In the genomic region with DNA sequence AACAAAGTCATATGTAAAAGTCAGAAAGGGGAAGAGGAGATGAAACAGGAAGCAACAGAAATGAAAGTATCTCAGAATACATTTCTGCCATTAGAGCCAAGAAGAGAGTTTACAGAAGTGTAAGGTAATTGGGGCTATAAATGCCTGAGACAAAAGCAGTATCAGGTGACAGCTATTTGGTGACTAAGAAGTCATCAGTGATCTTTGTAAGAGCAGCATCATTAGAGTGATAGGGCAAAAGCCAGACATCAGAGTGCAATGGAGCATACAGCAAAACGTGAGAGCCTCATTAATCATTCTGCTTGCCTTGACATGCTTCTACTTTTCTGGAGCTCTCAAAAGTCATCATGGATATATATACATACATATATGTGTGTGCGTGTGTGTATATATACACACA, we compare ENCODE assay signal across 19 cellular contexts.
DNase-seq lines count a peak whose midpoint lies in the region; ATAC-seq, FAIRE-seq and TF ChIP-seq lines count a peak whose summit lies in the region.
"Had no signal": no experiment of that assay in that cellular context is flagged by ENCODE, and none has a peak within 500 bp of the region (broad histone marks: within the 10 kb centered on the region; RNA-seq: fewer than 3 reads in every experiment).

No MANE protein-coding gene starts in this region.

- TF ChIP-seq CTCF in MM.1S (IDR thresholded peaks at IDR 0.05; ENCODE audit: low read length), result no peak
- no peak for TF ChIP-seq CTCF in bronchial epithelial cell (IDR thresholded peaks at IDR 0.05; ENCODE audit: insufficient read depth, low read length, severe bottlenecking)
- no peak for TF ChIP-seq CTCF in mucosa of descending colon (IDR thresholded peaks at IDR 0.05)
- no peak for TF ChIP-seq CTCF in left ventricle myocardium inferior (IDR thresholded peaks at IDR 0.05; ENCODE audit: borderline replicate concordance)

- no peaks in the 10 kb centered on the region for H4K20me1 ChIP-seq in MM.1S (ENCODE audit: insufficient read depth, low read length)

- H3K36me3 ChIP-seq in MM.1S (replicated peaks; ENCODE audit: insufficient read depth, low read length) (no peaks in the 10 kb centered on the region), bronchial epithelial cell (ENCODE audit: control insufficient read depth, insufficient read depth, low read length) (no peaks in the 10 kb centered on the region), mucosa of descending colon (ENCODE audit: low read depth) (no peaks in the 10 kb centered on the region), left ventricle myocardium inferior (no peaks in the 10 kb centered on the region)
- H3K36me3 ChIP-seq: gastrocnemius medialis, vagina had no signal

- no peak overlapping the region for H3K4me2 ChIP-seq in MM.1S (ENCODE audit: low read depth, low read length)

- ATAC-seq in HG03139 (IDR thresholded peaks at IDR 0.05; ENCODE audit: unreplicated experiment) (no peak), mucosa of descending colon (no peak)
- ATAC-seq: activated CD8-positive, alpha-beta T cell treated with anti-CD3 and anti-CD28 coated beads for 36 hours; activated T-cell treated with anti-CD3 and anti-CD28 coated beads, Interleukin-2, amount 50 U/mL, for 72 hours; gastrocnemius medialis; naive thymus-derived CD4-positive, alpha-beta T cell; WTC11 had no signal

- H3F3A ChIP-seq in MM.1S (ENCODE audit: insufficient read depth, low read length), result no peaks in the 10 kb centered on the region

- no peak overlapping the region for H3K4me3 ChIP-seq in MM.1S (ENCODE audit: low read length)
- H3K4me3 ChIP-seq in bronchial epithelial cell (ENCODE audit: low read depth, low read length), result no peak overlapping the region
- no peak overlapping the region for H3K4me3 ChIP-seq in mucosa of descending colon
- no peak overlapping the region for H3K4me3 ChIP-seq in left ventricle myocardium inferior
- H3K4me3 ChIP-seq: gastrocnemius medialis, GM23248, vagina had no signal

- no peaks in the 10 kb centered on the region for H3K79me2 ChIP-seq in MM.1S (ENCODE audit: low read length)
- H3K79me2 ChIP-seq: parathyroid adenoma had no signal

- no peaks in the 10 kb centered on the region for H3K4me1 ChIP-seq in MM.1S (ENCODE audit: low read length)
- no peaks in the 10 kb centered on the region for H3K4me1 ChIP-seq in mucosa of descending colon (ENCODE audit: low read depth)
- no peaks in the 10 kb centered on the region for H3K4me1 ChIP-seq in left ventricle myocardium inferior
- H3K4me1 ChIP-seq: gastrocnemius medialis, parathyroid adenoma, vagina had no signal

- no peak for FAIRE-seq in bronchial epithelial cell (lab: Jason Lieb, UNC)

- no peak overlapping the region for H3K27ac ChIP-seq in MM.1S (ENCODE audit: low read length)
- no peak overlapping the region for H3K27ac ChIP-seq in left ventricle myocardium inferior (replicated peaks)
- H3K27ac ChIP-seq: gastrocnemius medialis, GM23248, parathyroid adenoma, vagina had no signal

- intact Hi-C loops in cardiac septum (cut with DNase I) (no loop called here), mucosa of descending colon (cut with DNase I, micrococcal nuclease) (no loop called here), left ventricle myocardium inferior (cut with micrococcal nuclease) (no loop called here)

- DNase-seq in COLO668 (lab: John Stamatoyannopoulos, UW; ENCODE audit: unreplicated experiment) (peak; percentile 34), MM.1S (peak; percentile 14), NCI-H2171 (lab: John Stamatoyannopoulos, UW) (peak; percentile 80), bronchial epithelial cell (ENCODE audit: low read depth) (peak; percentile 93), cardiac septum (ENCODE audit: low spot score) (no peak), mucosa of descending colon (no peak), left ventricle myocardium inferior (no peak)
- DNase-seq: activated CD8-positive, alpha-beta T cell treated with anti-CD3 and anti-CD28 coated beads for 36 hours; activated T-cell treated with anti-CD3 and anti-CD28 coated beads, Interleukin-2, amount 50 U/mL, for 72 hours; gastrocnemius medialis; GM23248; KBM-7; naive thymus-derived CD4-positive, alpha-beta T cell; SIG-M5; T-helper 2 cell had no signal

- H2AFZ ChIP-seq in MM.1S (ENCODE audit: low read length), result no peak overlapping the region
- H2AFZ ChIP-seq: GM23248, parathyroid adenoma had no signal

- no peaks in the 10 kb centered on the region for H3K9me2 ChIP-seq in MM.1S (replicated peaks; ENCODE audit: insufficient read depth, low read length)

- H3K27me3 ChIP-seq in MM.1S (replicated peaks; ENCODE audit: insufficient read depth, low read length), result no peaks in the 10 kb centered on the region
- no peaks in the 10 kb centered on the region for H3K27me3 ChIP-seq in bronchial epithelial cell (ENCODE audit: control insufficient read depth, insufficient read depth, low read length)
- H3K27me3 ChIP-seq in left ventricle myocardium inferior (ENCODE audit: low read depth), result no peaks in the 10 kb centered on the region
- H3K27me3 ChIP-seq: gastrocnemius medialis, vagina had no signal

- H3K9ac ChIP-seq in MM.1S (ENCODE audit: low read length), result no peak overlapping the region
- H3K9ac ChIP-seq: GM23248, parathyroid adenoma had no signal

- H3K9me3 ChIP-seq in MM.1S (replicated peaks; ENCODE audit: insufficient read depth, low read length), result no peaks in the 10 kb centered on the region
- H3K9me3 ChIP-seq in mucosa of descending colon, result no peaks in the 10 kb centered on the region
- no peaks in the 10 kb centered on the region for H3K9me3 ChIP-seq in left ventricle myocardium inferior (replicated peaks)
- H3K9me3 ChIP-seq: gastrocnemius medialis, vagina had no signal

Comparison
In these comparisons a context has a peak if more than half of its experiments do, and no peak if none do; other contexts are left out.
1. DNase-seq: peak in COLO668 (single experiment), MM.1S (single experiment), NCI-H2171 (single experiment) and bronchial epithelial cell (single experiment); none in cardiac septum (single experiment), mucosa of descending colon (0 of 3) and left ventricle myocardium inferior (single experiment).